Comparison of ENCODE assay signal across 25 cellular contexts in genomic region chr10:93820434-93820833, GRCh38.
A peak's percentile ranks its signal among the peaks of the same experiment; 100 is the strongest.
DNase-seq lines count a peak whose midpoint lies in the region; ATAC-seq and FAIRE-seq lines count a peak whose summit lies in the region.
"Had no signal": no experiment of that assay in that cellular context is flagged by ENCODE, and none has a peak within 500 bp of the region (broad histone marks: within the 10 kb centered on the region; RNA-seq: fewer than 3 reads in every experiment).

No MANE protein-coding gene starts in this region.

- no peak for ATAC-seq in activated CD8-positive, alpha-beta memory T cell treated with anti-CD3 and anti-CD28 coated beads, Interleukin-2, amount 10 ng/mL, durations not matched to agents 7 days and 5 days
- ATAC-seq: GM23338, left ventricle myocardium superior, psoas muscle, T-helper 17 cell, WTC11 had no signal

- DNase-seq in EL (peak; percentile 76), M059J (ENCODE audit: low read depth) (peak; percentile 74), dermis blood vessel endothelial cell (peak; percentile 5), urothelium cell line (ENCODE audit: low spot score) (peak; percentile 41), NCI-H187 treated with DMSO at 0.1 percent for 48 hours (lab: John Stamatoyannopoulos, UW) (no peak), COLO668 (lab: John Stamatoyannopoulos, UW; ENCODE audit: unreplicated experiment) (no peak)
- DNase-seq in activated CD8-positive, alpha-beta memory T cell treated with anti-CD3 and anti-CD28 coated beads, Interleukin-2, amount 10 ng/mL, durations not matched to agents 7 days and 5 days: no peak
- DNase-seq: activated CD4-positive, alpha-beta T cell treated with anti-CD3 and anti-CD28 coated beads, Interleukin-2, amount 50 U/mL, for 48 hours; activated gamma-delta T cell; BE2C; brain microvascular endothelial cell; GF-D8; Kasumi-1; left ventricle myocardium superior; NCI-H1417; NCI-H526; psoas muscle; SIG-M5; stimulated activated CD4-positive, alpha-beta T cell treated with anti-CD3 and anti-CD28 coated beads, Interleukin-4, amount 100 ng/mL, for 1 hour; T-helper 17 cell; transverse colon had no signal

- CTCF ChIA-PET in activated CD8-positive, alpha-beta memory T cell treated with anti-CD3 and anti-CD28 coated beads, Interleukin-2, amount 10 ng/mL, durations not matched to agents 7 days and 5 days (lab: Charles Lee): interaction anchor here (1.2 kb wide), 1 partner anchor 500 kb away, joined by 4 read pairs; no protein-coding TSS in a partner anchor

- H3K9me3 Mint-ChIP-seq in activated CD8-positive, alpha-beta memory T cell treated with anti-CD3 and anti-CD28 coated beads, Interleukin-2, amount 10 ng/mL, durations not matched to agents 7 days and 5 days (ENCODE audit: low read depth): no peaks in the 10 kb centered on the region
- H3K9me3 Mint-ChIP-seq: stimulated activated naive CD8-positive, alpha-beta T cell treated with anti-CD3 and anti-CD28 coated beads, Interleukin-15, Interleukin-2, amounts not matched to agents 100 ng/mL and 50 ng/mL, for 24 hours had no signal

- H3K4me1 Mint-ChIP-seq in activated CD8-positive, alpha-beta memory T cell treated with anti-CD3 and anti-CD28 coated beads, Interleukin-2, amount 10 ng/mL, durations not matched to agents 7 days and 5 days: no peaks in the 10 kb centered on the region

- H3K27me3 Mint-ChIP-seq in activated CD8-positive, alpha-beta memory T cell treated with anti-CD3 and anti-CD28 coated beads, Interleukin-2, amount 10 ng/mL, durations not matched to agents 7 days and 5 days: peaks cover 49% of the 10 kb centered on the region

- H3K36me3 Mint-ChIP-seq in activated CD8-positive, alpha-beta memory T cell treated with anti-CD3 and anti-CD28 coated beads, Interleukin-2, amount 10 ng/mL, durations not matched to agents 7 days and 5 days: no peaks in the 10 kb centered on the region
- H3K36me3 Mint-ChIP-seq: WTC11 had no signal

- H3K4me3 Mint-ChIP-seq in activated CD8-positive, alpha-beta memory T cell treated with anti-CD3 and anti-CD28 coated beads, Interleukin-2, amount 10 ng/mL, durations not matched to agents 7 days and 5 days: no peak overlapping the region
- H3K4me3 Mint-ChIP-seq: GM23338; stimulated activated naive CD8-positive, alpha-beta T cell treated with anti-CD3 and anti-CD28 coated beads, Interleukin-15, Interleukin-2, amounts not matched to agents 100 ng/mL and 50 ng/mL, for 24 hours; T-helper 17 cell; WTC11 had no signal

- FAIRE-seq in urothelium cell line (lab: Jason Lieb, UNC): peak; percentile 66
- FAIRE-seq: colon had no signal

- H3K27ac Mint-ChIP-seq in activated CD8-positive, alpha-beta memory T cell treated with anti-CD3 and anti-CD28 coated beads, Interleukin-2, amount 10 ng/mL, durations not matched to agents 7 days and 5 days: no peak overlapping the region
- H3K27ac Mint-ChIP-seq: GM23338; stimulated activated naive CD8-positive, alpha-beta T cell treated with anti-CD3 and anti-CD28 coated beads, Interleukin-15, Interleukin-2, amounts not matched to agents 100 ng/mL and 50 ng/mL, for 24 hours; T-helper 17 cell; WTC11 had no signal

Comparison
In these comparisons a context has a peak if more than half of its experiments do, and no peak if none do; other contexts are left out.
1. DNase-seq: peak in EL (single experiment), M059J (single experiment), dermis blood vessel endothelial cell (single experiment) and urothelium cell line (single experiment); none in NCI-H187 treated with DMSO at 0.1 percent for 48 hours (single experiment), activated CD8-positive, alpha-beta memory T cell treated with anti-CD3 and anti-CD28 coated beads, Interleukin-2, amount 10 ng/mL, durations not matched to agents 7 days and 5 days (single experiment) and COLO668 (single experiment).